10 cellular contexts compared by ENCODE assay signal in the genomic region with DNA sequence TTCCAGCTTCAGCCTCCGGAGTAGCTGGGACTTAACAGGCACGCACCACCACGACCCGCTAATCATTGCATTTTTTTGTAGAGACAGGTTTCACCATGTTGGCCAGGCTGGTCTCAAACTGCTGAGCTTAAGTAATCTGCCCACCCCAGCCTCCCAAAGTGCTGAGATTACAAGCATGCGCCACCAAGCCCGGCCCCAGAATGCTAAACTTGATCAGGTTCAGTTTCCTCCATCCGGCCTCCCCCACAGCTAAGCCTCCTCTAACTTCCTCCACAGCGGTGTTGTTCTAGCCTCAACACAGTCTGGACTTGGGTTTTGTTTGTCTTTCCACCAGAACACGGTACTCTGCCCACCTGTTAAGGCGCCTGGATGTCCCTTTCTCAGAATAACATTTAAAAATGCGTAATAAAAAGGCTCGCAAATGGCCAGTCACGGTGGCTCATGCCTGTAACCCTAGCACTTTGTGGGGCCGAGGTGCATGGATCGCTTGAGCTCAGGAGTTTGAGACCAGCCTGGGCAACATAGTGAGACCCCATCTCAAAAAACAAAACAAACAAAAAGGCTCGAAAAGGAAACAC. TPM values are rescaled to one million over a fixed set of nuclear protein-coding genes. Genes with fewer than 3 reads are reported as not detected.
A peak's percentile ranks its signal among the peaks of the same experiment; 100 is the strongest.
DNase-seq lines count a peak whose midpoint lies in the region; ATAC-seq, FAIRE-seq and TF ChIP-seq lines count a peak whose summit lies in the region.
"Had no signal": no experiment of that assay in that cellular context is flagged by ENCODE, and none has a peak within 500 bp of the region (broad histone marks: within the 10 kb centered on the region; RNA-seq: fewer than 3 reads in every experiment).

No MANE protein-coding gene starts in this region.

- H3K4me1 ChIP-seq in MM.1S (ENCODE audit: low read length) (peaks cover 23% of the 10 kb centered on the region), sigmoid colon (peaks cover 2 to 68% (median 64%) of the 10 kb centered on the region in 4 donors), small intestine (ENCODE audit: control insufficient read depth in 2 of 2, insufficient read depth in 1 of 2, low read depth in 1 of 2, low read length in 1 of 2) (peaks cover 0 to 13% of the 10 kb centered on the region in 2 donors)

- peaks cover 33% of the 10 kb centered on the region for H3F3A ChIP-seq in MM.1S (ENCODE audit: insufficient read depth, low read length)

- H3K9ac ChIP-seq in MM.1S (ENCODE audit: low read length), result peak overlapping the region; percentile 91

- peak overlapping the region; percentile 97 for H3K27ac Mint-ChIP-seq in activated CD8-positive, alpha-beta memory T cell treated with anti-CD3 and anti-CD28 coated beads, Interleukin-2, amount 10 ng/mL, durations not matched to agents 7 days and 5 days
- H3K27ac Mint-ChIP-seq in brain, result peak overlapping the region in 1 of 5 experiments; percentile 41

- H3K36me3 Mint-ChIP-seq in activated CD8-positive, alpha-beta memory T cell treated with anti-CD3 and anti-CD28 coated beads, Interleukin-2, amount 10 ng/mL, durations not matched to agents 7 days and 5 days, result peaks cover 20% of the 10 kb centered on the region
- peaks cover 21% of the 10 kb centered on the region for H3K36me3 Mint-ChIP-seq in brain

- peak overlapping the region; percentile 99 for H3K4me3 Mint-ChIP-seq in activated CD8-positive, alpha-beta memory T cell treated with anti-CD3 and anti-CD28 coated beads, Interleukin-2, amount 10 ng/mL, durations not matched to agents 7 days and 5 days
- peak overlapping the region; percentile 96 to 99 (median 96) for H3K4me3 Mint-ChIP-seq in brain

- peak overlapping the region; percentile 65 for H3K4me2 ChIP-seq in MM.1S (ENCODE audit: low read depth, low read length)

- TF ChIP-seq CTCF in MM.1S (IDR thresholded peaks at IDR 0.05; ENCODE audit: low read length) (no peak), brain (conservative IDR thresholded peaks at IDR 0.05) (no peak), sigmoid colon (IDR thresholded peaks at IDR 0.05) (no peak)

- peak overlapping the region; percentile 73 for H3K4me3 ChIP-seq in MM.1S (ENCODE audit: low read length)
- H3K4me3 ChIP-seq in sigmoid colon, result peak overlapping the region in 3 of 4 donors; percentile 19 to 86 (median 83)
- H3K4me3 ChIP-seq in small intestine (ENCODE audit: low read depth in 1 of 2, low read length in 2 of 2), result no peak overlapping the region

- H3K36me3 ChIP-seq in MM.1S (replicated peaks; ENCODE audit: insufficient read depth, low read length) (peaks cover 15% of the 10 kb centered on the region), sigmoid colon (peaks cover 0 to 11% (median 4%) of the 10 kb centered on the region in 4 donors), small intestine (ENCODE audit: control insufficient read depth in 2 of 2, insufficient read depth in 2 of 2, low read length in 2 of 2) (peaks cover 4 to 10% of the 10 kb centered on the region in 2 donors)

- WGBS in sigmoid colon, 2 donors, result 64 to 79% methylated on average over 16 of the region's 16 CpGs
- WGBS in small intestine, 3 donors, result 67 to 79% (median 69%) methylated on average over 16 of the region's 16 CpGs

- H3K9me3 ChIP-seq in MM.1S (replicated peaks; ENCODE audit: insufficient read depth, low read length) (no peaks in the 10 kb centered on the region), sigmoid colon (no peaks in the 10 kb centered on the region), small intestine (ENCODE audit: control insufficient read depth, low read depth) (no peaks in the 10 kb centered on the region)
- H3K9me3 ChIP-seq: ascending aorta, psoas muscle had no signal

- H3K27ac ChIP-seq in MM.1S (ENCODE audit: low read length), result peak overlapping the region; percentile 93; the same call in 1 of the 2 replicates
- H3K27ac ChIP-seq in sigmoid colon, result peak overlapping the region; percentile 89 to 94 (median 93)
- H3K27ac ChIP-seq in small intestine (ENCODE audit: low read depth in 1 of 2, low read length in 1 of 2), result no peak overlapping the region
- H3K27ac ChIP-seq: ascending aorta, psoas muscle had no signal

- intact Hi-C loops in sigmoid colon (cut with DNase I) (loop anchor here (5.0 kb wide), 2 partner anchors 98 to 142 kb away; a partner anchor contains a TSS), posterior vena cava (cut with DNase I) (no loop called here)

- H3K79me2 ChIP-seq in MM.1S (ENCODE audit: low read length), result peaks cover 69% of the 10 kb centered on the region

- FAIRE-seq in small intestine (lab: Jason Lieb, UNC), result no peak

- no peak overlapping the region for H2AFZ ChIP-seq in MM.1S (ENCODE audit: low read length)

- CTCF ChIA-PET in activated CD8-positive, alpha-beta memory T cell treated with anti-CD3 and anti-CD28 coated beads, Interleukin-2, amount 10 ng/mL, durations not matched to agents 7 days and 5 days (lab: Charles Lee), result interaction anchor here (1.5 to 6.6 kb wide), 5 partner anchors 17 to 280 kb away, joined by 3 to 76 read pairs (median 14); a partner anchor contains a TSS

- H3K4me1 Mint-ChIP-seq in activated CD8-positive, alpha-beta memory T cell treated with anti-CD3 and anti-CD28 coated beads, Interleukin-2, amount 10 ng/mL, durations not matched to agents 7 days and 5 days, result peaks cover 34% of the 10 kb centered on the region
- H3K4me1 Mint-ChIP-seq in brain, result peaks cover 62% of the 10 kb centered on the region

- peaks cover 51% of the 10 kb centered on the region for H4K20me1 ChIP-seq in MM.1S (ENCODE audit: insufficient read depth, low read length)

- no peak for TF ChIP-seq EP300 in sigmoid colon (IDR thresholded peaks at IDR 0.05)

- TF ChIP-seq POLR2A in sigmoid colon (IDR thresholded peaks at IDR 0.05), result no peak

- no peaks in the 10 kb centered on the region for H3K9me2 ChIP-seq in MM.1S (replicated peaks; ENCODE audit: insufficient read depth, low read length)

- H3K27me3 ChIP-seq in MM.1S (replicated peaks; ENCODE audit: insufficient read depth, low read length) (no peaks in the 10 kb centered on the region), sigmoid colon (no peaks in the 10 kb centered on the region), small intestine (ENCODE audit: control insufficient read depth in 2 of 2, insufficient read depth in 2 of 2, low read length in 2 of 2) (no peaks in the 10 kb centered on the region)
- H3K27me3 ChIP-seq: ascending aorta had no signal

- peaks cover 2% of the 10 kb centered on the region for H3K27me3 Mint-ChIP-seq in activated CD8-positive, alpha-beta memory T cell treated with anti-CD3 and anti-CD28 coated beads, Interleukin-2, amount 10 ng/mL, durations not matched to agents 7 days and 5 days
- H3K27me3 Mint-ChIP-seq in brain, result peaks cover 7% of the 10 kb centered on the region

- peak; percentile 64 for DNase-seq in activated CD8-positive, alpha-beta memory T cell treated with anti-CD3 and anti-CD28 coated beads, Interleukin-2, amount 10 ng/mL, durations not matched to agents 7 days and 5 days
- no peak for DNase-seq in activated CD8-positive, alpha-beta memory T cell treated with anti-CD3 and anti-CD28 coated beads for 24 hours
- DNase-seq in MM.1S (peak; percentile 72), sigmoid colon (no peak), small intestine (no peak), posterior vena cava (ENCODE audit: low spot score) (no peak), epidermal melanocyte (ENCODE audit: insufficient read length, low spot score) (no peak)
- DNase-seq: psoas muscle had no signal

- H3K9me3 Mint-ChIP-seq in activated CD8-positive, alpha-beta memory T cell treated with anti-CD3 and anti-CD28 coated beads, Interleukin-2, amount 10 ng/mL, durations not matched to agents 7 days and 5 days (ENCODE audit: low read depth), result no peaks in the 10 kb centered on the region
- H3K9me3 Mint-ChIP-seq in brain, result no peaks in the 10 kb centered on the region

- ATAC-seq in activated CD8-positive, alpha-beta memory T cell treated with anti-CD3 and anti-CD28 coated beads, Interleukin-2, amount 10 ng/mL, durations not matched to agents 7 days and 5 days, result no peak
- ATAC-seq: psoas muscle had no signal

RNA-seq across cellular contexts. Expression of a gene that starts 2.4 kb away (rescaled TPM):
- 100 to 1,000 TPM; 185 to 207 TPM for total RNA-seq in activated CD8-positive, alpha-beta memory T cell treated with anti-CD3 and anti-CD28 coated beads, Interleukin-2, amount 10 ng/mL, durations not matched to agents 7 days and 5 days
- polyA plus RNA-seq in brain (ENCODE audit: insufficient read depth, low read depth, low replicate concordance) (234 TPM), sigmoid colon (10 to 100 TPM; 16.4 to 58.8 (median 18.6) TPM), small intestine (10 to 100 TPM; 17.4 to 46.5 (median 23.8) TPM)
- total RNA-seq in sigmoid colon (100 to 1,000 TPM; 107 to 168 (median 152) TPM), posterior vena cava (10 to 100 TPM; 41.1 to 45.6 TPM)

Comparison
In these comparisons a context has a peak if more than half of its experiments do, and no peak if none do; other contexts are left out.
1. DNase-seq: peak in activated CD8-positive, alpha-beta memory T cell treated with anti-CD3 and anti-CD28 coated beads, Interleukin-2, amount 10 ng/mL, durations not matched to agents 7 days and 5 days (single experiment) and MM.1S (single experiment); none in activated CD8-positive, alpha-beta memory T cell treated with anti-CD3 and anti-CD28 coated beads for 24 hours (single experiment), sigmoid colon (single experiment), small intestine (single experiment), posterior vena cava (single experiment) and epidermal melanocyte (single experiment).
2. H3K27ac ChIP-seq: peak in MM.1S (single experiment) and sigmoid colon (4 of 4); none in small intestine (0 of 2).
3. H3K4me3 ChIP-seq: peak in MM.1S (single experiment) and sigmoid colon (3 of 4); none in small intestine (0 of 2).